In genomic region chr2:228688007-228688645, GRCh38 we compare ENCODE assay signal across 2 cellular contexts.
TF ChIP-seq lines count a peak whose summit lies in the region.

No MANE protein-coding gene starts in this region.

TF ChIP-seq in IMR-90, 13 proteins besides CTCF, POLR2A, EP300 and RAD21:
- TF ChIP-seq CEBPB (IDR thresholded peaks at IDR 0.05; ENCODE audit: low read depth, low read length) (peak; percentile 82), NFE2L2 (IDR thresholded peaks at IDR 0.05; ENCODE audit: low read depth, low read length) (no peak), BHLHE40 (IDR thresholded peaks at IDR 0.05; ENCODE audit: low read depth, low read length) (no peak), MXI1 (IDR thresholded peaks at IDR 0.05; ENCODE audit: borderline replicate concordance, low read depth, low read length) (no peak), CHD1 (IDR thresholded peaks at IDR 0.05; ENCODE audit: low read depth, low read length) (no peak), USF2 (IDR thresholded peaks at IDR 0.05; ENCODE audit: low read depth, low read length) (no peak)

TF ChIP-seq in H1, 55 proteins besides CTCF, POLR2A, EP300 and RAD21:
- TF ChIP-seq EZH2 (IDR thresholded peaks at IDR 0.05; ENCODE audit: low read depth, low read length, severe bottlenecking) (no peak), JUN (IDR thresholded peaks at IDR 0.05; ENCODE audit: low read depth, low read length) (no peak), SIN3A (conservative IDR thresholded peaks at IDR 0.05 in 1 of 2, IDR thresholded peaks at IDR 0.05 in 1 of 2; ENCODE audit: low read depth in 1 of 2, low read length in 2 of 2) (no peak), BACH1 (IDR thresholded peaks at IDR 0.05; ENCODE audit: low read length) (no peak), ZNF274 (IDR thresholded peaks at IDR 0.05; ENCODE audit: borderline replicate concordance, extremely low read depth, low read length) (no peak), RBBP5 (IDR thresholded peaks at IDR 0.05; ENCODE audit: borderline replicate concordance, low read depth, low read length) (no peak)
TF ChIP-seq in H1: peak in this region for 0.
